In the genomic region with DNA sequence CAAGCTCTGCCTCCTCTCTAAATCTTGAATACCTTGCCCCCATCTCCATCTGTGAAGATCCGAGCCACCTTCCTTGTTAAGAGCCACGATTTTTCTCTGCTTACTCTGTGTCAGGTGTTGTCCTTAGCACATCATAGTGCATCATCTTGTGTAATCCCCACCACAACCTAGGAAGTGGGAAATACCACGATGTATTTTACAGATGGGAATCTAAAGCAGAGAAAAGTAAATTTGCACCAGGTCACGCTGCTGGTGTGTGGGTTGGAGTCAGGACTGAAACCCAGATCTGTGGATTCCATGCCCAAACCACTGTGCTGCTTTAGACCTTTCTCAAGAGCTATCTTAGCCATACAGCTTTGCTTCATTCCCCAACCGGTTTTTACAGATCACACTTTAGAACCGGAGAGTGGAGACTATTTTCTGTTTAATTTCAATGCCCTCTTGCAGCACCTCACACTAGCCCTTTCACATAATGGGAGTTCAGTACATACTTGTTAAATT, we compare ENCODE assay signal across 28 cellular contexts.
"Had no signal": no experiment of that assay in that cellular context is flagged by ENCODE, and none has a peak within 500 bp of the region (broad histone marks: within the 10 kb centered on the region; RNA-seq: fewer than 3 reads in every experiment).

No MANE protein-coding gene starts in this region.

- H3K27me3 Mint-ChIP-seq: activated CD8-positive, alpha-beta T cell treated with anti-CD3 and anti-CD28 coated beads for 36 hours had no signal

- DNase-seq: activated CD4-positive, alpha-beta T cell treated with anti-CD3 and anti-CD28 coated beads, Interleukin-2, amount 50 U/mL, for 1 hour; activated CD4-positive, CD25-positive, alpha-beta regulatory T cell treated with anti-CD3 and anti-CD28 coated beads, Interleukin-2, amount 50 U/mL, for 72 hours; activated CD8-positive, alpha-beta T cell treated with anti-CD3 and anti-CD28 coated beads for 36 hours; activated gamma-delta T cell treated with Interleukin-2 at 50 U/mL for 16 hours; activated naive CD4-positive, alpha-beta T cell treated with anti-CD3 and anti-CD28 coated beads, Interleukin-2, amount 50 U/mL, for 16 hours; activated T-cell treated with anti-CD3 and anti-CD28 coated beads, Interleukin-2, amount 50 U/mL, for 4 hours; amniotic stem cell; brain microvascular endothelial cell; caudate nucleus; cortex of kidney; effector memory CD8-positive, alpha-beta T cell; islet precursor cell; left ventricle myocardium superior; ovary; psoas muscle; sigmoid colon; small intestine; stimulated activated CD4-positive, alpha-beta T cell treated with anti-CD3 and anti-CD28 coated beads, Interleukin-1b, Interleukin-23, amount 100 ng/mL, for 48 hours; stimulated activated CD4-positive, alpha-beta T cell treated with anti-CD3 and anti-CD28 coated beads, Interleukin-4, amount 100 ng/mL, for 4 hours; stimulated activated CD8-positive, alpha-beta memory T cell treated with anti-CD3 and anti-CD28 coated beads, Interleukin-4, amount 100 ng/mL, for 48 hours; stimulated activated naive B cell treated with anti-CD40 and anti-IgM and Interleukin-4, amounts not matched to agents 10 μg/mL and 1 μg/mL and 100 μg/mL, for 72 hours; T-helper 2 cell had no signal

- H3K36me3 Mint-ChIP-seq: stimulated activated naive B cell treated with anti-CD40 and anti-IgM and Interleukin-4, amounts not matched to agents 10 μg/mL and 1 μg/mL and 100 μg/mL, for 72 hours had no signal

- H2AFZ ChIP-seq: hepatocyte had no signal

- H3K27ac Mint-ChIP-seq: activated CD8-positive, alpha-beta T cell treated with anti-CD3 and anti-CD28 coated beads for 36 hours; activated T-helper 17 cell treated with anti-CD3 and anti-CD28 coated beads, Interleukin-2, amount 50 U/mL, for 72 hours; effector memory CD8-positive, alpha-beta T cell; nephron; stimulated activated naive B cell treated with anti-CD40 and anti-IgM and Interleukin-4, amounts not matched to agents 10 μg/mL and 1 μg/mL and 100 μg/mL, for 72 hours had no signal

- H3K4me3 ChIP-seq: gastroesophageal sphincter, hepatocyte, ovary, psoas muscle, sigmoid colon, tibial nerve had no signal

- H3K4me1 Mint-ChIP-seq: activated T-helper 17 cell treated with anti-CD3 and anti-CD28 coated beads, Interleukin-2, amount 50 U/mL, for 72 hours; nephron; stimulated activated naive B cell treated with anti-CD40 and anti-IgM and Interleukin-4, amounts not matched to agents 10 μg/mL and 1 μg/mL and 100 μg/mL, for 72 hours had no signal

- H3K4me2 ChIP-seq: hepatocyte had no signal

- H3K36me3 ChIP-seq: brain microvascular endothelial cell, gastroesophageal sphincter, neutrophil, ovary, sigmoid colon, tibial nerve had no signal

- H3K4me3 Mint-ChIP-seq: activated CD8-positive, alpha-beta T cell treated with anti-CD3 and anti-CD28 coated beads for 36 hours; activated T-cell treated with anti-CD3 and anti-CD28 coated beads, Interleukin-2, amount 50 U/mL, for 4 hours; activated T-helper 17 cell treated with anti-CD3 and anti-CD28 coated beads, Interleukin-2, amount 50 U/mL, for 72 hours; effector memory CD8-positive, alpha-beta T cell; nephron; stimulated activated naive B cell treated with anti-CD40 and anti-IgM and Interleukin-4, amounts not matched to agents 10 μg/mL and 1 μg/mL and 100 μg/mL, for 72 hours had no signal

- H3K4me1 ChIP-seq: gastroesophageal sphincter, psoas muscle, sigmoid colon, tibial nerve had no signal

- H3K9me3 Mint-ChIP-seq: activated CD8-positive, alpha-beta T cell treated with anti-CD3 and anti-CD28 coated beads for 36 hours; activated T-cell treated with anti-CD3 and anti-CD28 coated beads, Interleukin-2, amount 50 U/mL, for 4 hours; activated T-helper 17 cell treated with anti-CD3 and anti-CD28 coated beads, Interleukin-2, amount 50 U/mL, for 72 hours; effector memory CD8-positive, alpha-beta T cell had no signal

- H3K27ac ChIP-seq: brain microvascular endothelial cell, gastroesophageal sphincter, hepatocyte, neutrophil, ovary, psoas muscle, sigmoid colon, tibial nerve had no signal

- ATAC-seq: activated CD8-positive, alpha-beta T cell treated with anti-CD3 and anti-CD28 coated beads for 36 hours; activated T-cell treated with anti-CD3 and anti-CD28 coated beads, Interleukin-2, amount 50 U/mL, for 4 hours; activated T-helper 17 cell treated with anti-CD3 and anti-CD28 coated beads, Interleukin-2, amount 50 U/mL, for 72 hours; effector memory CD8-positive, alpha-beta T cell; gastroesophageal sphincter; left ventricle myocardium superior; psoas muscle; stimulated activated naive B cell treated with anti-CD40 and anti-IgM and Interleukin-4, amounts not matched to agents 10 μg/mL and 1 μg/mL and 100 μg/mL, for 72 hours had no signal

- H3K79me2 ChIP-seq: hepatocyte had no signal

- H3K27me3 ChIP-seq: brain microvascular endothelial cell, gastroesophageal sphincter, ovary, sigmoid colon, tibial nerve had no signal

- H3K9me3 ChIP-seq: gastroesophageal sphincter, neutrophil, ovary, psoas muscle, sigmoid colon, tibial nerve had no signal
